ENCODE assay signal across 16 cellular contexts in the genomic region with DNA sequence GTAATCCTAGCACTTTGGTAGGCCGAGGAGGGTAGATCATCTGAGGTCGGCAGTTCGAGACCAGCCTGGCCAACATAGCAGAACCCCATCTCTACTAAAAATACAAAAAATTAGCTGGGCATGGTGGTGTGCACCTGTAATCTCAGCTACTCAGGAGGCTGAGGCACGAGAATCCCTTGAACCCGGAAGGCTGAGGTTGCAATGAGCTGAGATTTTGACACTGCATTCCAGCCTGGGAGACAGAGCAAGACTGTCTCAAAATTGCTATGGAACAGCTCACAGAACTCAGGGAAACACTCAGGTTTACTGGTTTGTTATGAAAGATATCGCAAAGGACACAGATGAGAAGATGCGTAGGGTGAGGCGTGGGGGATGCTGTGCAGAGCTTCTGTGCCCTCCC. TPM values are rescaled to one million over a fixed set of nuclear protein-coding genes. Genes with fewer than 3 reads are reported as not detected.
DNase-seq lines count a peak whose midpoint lies in the region; ATAC-seq and TF ChIP-seq lines count a peak whose summit lies in the region.
"Had no signal": no experiment of that assay in that cellular context is flagged by ENCODE, and none has a peak within 500 bp of the region (broad histone marks: within the 10 kb centered on the region; RNA-seq: fewer than 3 reads in every experiment).

No MANE protein-coding gene starts in this region.

- BruUV-seq in Caco-2 (replicated peaks; lab: Mats Ljungman, UMichigan), result no TSS peak

- peaks cover 14% of the 10 kb centered on the region for H3K79me1 ChIP-seq in trophoblast cell (ENCODE audit: low read length)

- WGBS in endodermal cell (ENCODE audit: insufficient coverage in 1 of 2, insufficient read length in 1 of 2), 2 experiments, result 79 to 81% methylated on average over 8 of the region's 8 CpGs
- no CpG with 5 or more reads among the region's 8 CpGs for WGBS in trophoblast cell (ENCODE audit: extremely low coverage, insufficient coverage, insufficient read length)

- intact Hi-C loops in Caco-2 (cut with micrococcal nuclease; ENCODE audit: unreplicated experiment), result no loop called here

- H3K14ac ChIP-seq in trophoblast cell (ENCODE audit: low read length), result no peak overlapping the region

- peak overlapping the region; percentile 20 for H2BK120ac ChIP-seq in trophoblast cell (ENCODE audit: insufficient read depth, low read length, poor library complexity)

- peaks cover 0 to 34% (median 19%) of the 10 kb centered on the region in 11 experiments; a peak in 15 of 22 replicates for H3K36me3 ChIP-seq in BLaER1 treated with 17β-estradiol and CSF1 and Interleukin-3, amounts not matched to agents 10 nM and 100 nM
- H3K36me3 ChIP-seq in Caco-2 (ENCODE audit: control insufficient read depth, insufficient read depth, low read length), result peaks cover 2% of the 10 kb centered on the region; the same call in 1 of the 2 replicates
- H3K36me3 ChIP-seq in endodermal cell (ENCODE audit: control insufficient read depth, insufficient read depth, low read length), result peaks cover 32% of the 10 kb centered on the region
- H3K36me3 ChIP-seq in trophoblast cell (ENCODE audit: control insufficient read depth in 1 of 2, insufficient read depth in 2 of 2, low read length in 2 of 2), result no peaks in the 10 kb centered on the region

- H2BK5ac ChIP-seq in trophoblast cell (ENCODE audit: low read depth, low read length, poor library complexity), result peak overlapping the region; percentile 6

- H4K91ac ChIP-seq in trophoblast cell (ENCODE audit: low read depth, low read length), result no peak overlapping the region

- H3K9ac ChIP-seq in BLaER1 treated with 17β-estradiol and CSF1 and Interleukin-3, amounts not matched to agents 10 nM and 100 nM, result 0 out of 22 replicates have a peak overlapping the region, but pooled peaks of 1 of the 11 experiments have one; percentile 20
- no peak overlapping the region for H3K9ac ChIP-seq in endodermal cell (ENCODE audit: extremely low read depth, low read length, poor library complexity, severe bottlenecking)
- H3K9ac ChIP-seq in trophoblast cell (ENCODE audit: low read length), result no peak overlapping the region

- no peak for TF ChIP-seq CTCF in Caco-2 (IDR thresholded peaks at IDR 0.05; ENCODE audit: insufficient read depth in 1 of 2, low read depth in 1 of 2, low read length in 1 of 2, severe bottlenecking in 1 of 2, unreplicated experiment in 1 of 2)
- no peak for TF ChIP-seq CTCF in endodermal cell (conservative IDR thresholded peaks at IDR 0.05)
- no peak for TF ChIP-seq CTCF in RWPE1 (conservative IDR thresholded peaks at IDR 0.05; ENCODE audit: low read depth)

- no peak for DNase-seq in Caco-2
- no peak for DNase-seq in endodermal cell
- peak; percentile 33 to 59 for DNase-seq in trophoblast cell
- no peak for DNase-seq in RWPE1 (ENCODE audit: low spot score)
- DNase-seq: AML-193, IMR-90, NCI-H1417, NCI-H1930, NCI-H2171 treated with DMSO at 0.1 percent for 48 hours, NCI-H510A, Right ventricle myocardium superior had no signal

- peaks cover 26 to 73% (median 70%) of the 10 kb centered on the region in 11 experiments; a peak in 20 of 22 replicates for H4K20me1 ChIP-seq in BLaER1 treated with 17β-estradiol and CSF1 and Interleukin-3, amounts not matched to agents 10 nM and 100 nM

- ATAC-seq in HG02571 (IDR thresholded peaks at IDR 0.05; ENCODE audit: unreplicated experiment) (no peak), HG03571 (IDR thresholded peaks at IDR 0.05; ENCODE audit: unreplicated experiment) (no peak)
- ATAC-seq: Panc1 had no signal

- H3K23ac ChIP-seq in trophoblast cell (ENCODE audit: low read length), result no peak overlapping the region

- no peak overlapping the region for H3K4me3 ChIP-seq in BLaER1 treated with 17β-estradiol and CSF1 and Interleukin-3, amounts not matched to agents 10 nM and 100 nM
- H3K4me3 ChIP-seq in Caco-2 (ENCODE audit: low read depth, low read length) (no peak overlapping the region), endodermal cell (ENCODE audit: low read length) (no peak overlapping the region), trophoblast cell (ENCODE audit: low read depth, low read length) (no peak overlapping the region)

- H3K18ac ChIP-seq in trophoblast cell (ENCODE audit: low read length), result no peak overlapping the region

- peak overlapping the region; percentile 47 for H3K4me3 Mint-ChIP-seq in Caco-2 (ENCODE audit: unreplicated experiment)
- H3K4me3 Mint-ChIP-seq in endodermal cell, result peak overlapping the region; percentile 43

- H3K27ac Mint-ChIP-seq in Caco-2 (ENCODE audit: unreplicated experiment), result peak overlapping the region; percentile 82
- H3K27ac Mint-ChIP-seq in endodermal cell, result peak overlapping the region; percentile 61

- H3K9me3 Mint-ChIP-seq in Caco-2 (ENCODE audit: unreplicated experiment) (no peaks in the 10 kb centered on the region), endodermal cell (no peaks in the 10 kb centered on the region)

- no peaks in the 10 kb centered on the region for H3K27me3 Mint-ChIP-seq in Caco-2 (ENCODE audit: insufficient read depth, unreplicated experiment)
- H3K27me3 Mint-ChIP-seq in endodermal cell (ENCODE audit: insufficient read depth), result peaks cover 3% of the 10 kb centered on the region

- CTCF ChIA-PET in Caco-2 (lab: Charles Lee) (no interaction called here), RWPE1 (lab: Yijun Ruan, JAX) (no interaction called here)

- H3K79me2 ChIP-seq in trophoblast cell (ENCODE audit: control insufficient read depth, insufficient read depth, low read length, poor library complexity), result peaks cover 18% of the 10 kb centered on the region

- H3K4me1 Mint-ChIP-seq in Caco-2 (ENCODE audit: low read depth, unreplicated experiment) (peaks cover 46% of the 10 kb centered on the region), endodermal cell (peaks cover 54% of the 10 kb centered on the region)

- no peak overlapping the region for H2AK5ac ChIP-seq in trophoblast cell (ENCODE audit: low read length)

- H3K27me3 ChIP-seq in BLaER1 treated with 17β-estradiol and CSF1 and Interleukin-3, amounts not matched to agents 10 nM and 100 nM, result no peaks in the 10 kb centered on the region
- H3K27me3 ChIP-seq in Caco-2 (replicated peaks; ENCODE audit: control insufficient read depth, insufficient read depth, low read length) (no peaks in the 10 kb centered on the region), endodermal cell (ENCODE audit: control insufficient read depth, insufficient read depth, low read length, poor library complexity, severe bottlenecking) (no peaks in the 10 kb centered on the region), trophoblast cell (ENCODE audit: insufficient read depth, low read length) (no peaks in the 10 kb centered on the region)

- POLR2A ChIA-PET in Caco-2 (lab: Charles Lee), result no interaction called here
- POLR2A ChIA-PET in RWPE1 (lab: Yijun Ruan, JAX; ENCODE audit: low non-redundant PET), result no interaction called here

- H4K12ac ChIP-seq in trophoblast cell (ENCODE audit: low read depth, low read length), result no peak overlapping the region

- H3K4me2 ChIP-seq in BLaER1 treated with 17β-estradiol and CSF1 and Interleukin-3, amounts not matched to agents 10 nM and 100 nM, result peak overlapping the region in 9 of 11 experiments; percentile 96 to 99 (median 97); a peak in 6 of 22 replicates
- no peak overlapping the region for H3K4me2 ChIP-seq in trophoblast cell (ENCODE audit: low read length)

- no peak overlapping the region for H4K8ac ChIP-seq in trophoblast cell (ENCODE audit: low read depth, low read length)

- H3K4me1 ChIP-seq in BLaER1 treated with 17β-estradiol and CSF1 and Interleukin-3, amounts not matched to agents 10 nM and 100 nM, result peaks cover 63 to 87% (median 78%) of the 10 kb centered on the region in 10 experiments
- peaks cover 71% of the 10 kb centered on the region for H3K4me1 ChIP-seq in Caco-2
- H3K4me1 ChIP-seq in endodermal cell (ENCODE audit: control insufficient read depth, insufficient read depth, low read length), result peaks cover 14% of the 10 kb centered on the region
- peaks cover 26 to 32% of the 10 kb centered on the region in 2 experiments for H3K4me1 ChIP-seq in trophoblast cell (ENCODE audit: control insufficient read depth in 1 of 2, insufficient read depth in 2 of 2, low read length in 2 of 2)

- no peak overlapping the region for H2BK12ac ChIP-seq in trophoblast cell (ENCODE audit: low read length)

- peaks cover 46% of the 10 kb centered on the region for H3K36me3 Mint-ChIP-seq in Caco-2 (ENCODE audit: insufficient read depth, unreplicated experiment)
- H3K36me3 Mint-ChIP-seq in endodermal cell (ENCODE audit: low read depth), result peaks cover 22% of the 10 kb centered on the region

- H3K4ac ChIP-seq in trophoblast cell (ENCODE audit: low read depth, low read length), result no peak overlapping the region

- H2AFZ ChIP-seq in trophoblast cell (ENCODE audit: insufficient read depth, low read length, poor library complexity), result no peak overlapping the region

- H3K27ac ChIP-seq in BLaER1 treated with 17β-estradiol and CSF1 and Interleukin-3, amounts not matched to agents 10 nM and 100 nM, result no peak overlapping the region
- no peak overlapping the region for H3K27ac ChIP-seq in endodermal cell (ENCODE audit: low read depth, low read length)
- peak overlapping the region; percentile 28 for H3K27ac ChIP-seq in trophoblast cell (ENCODE audit: low read depth, low read length)
- no peak overlapping the region for H3K27ac ChIP-seq in RWPE1

- H3K9me3 ChIP-seq in BLaER1 treated with 17β-estradiol and CSF1 and Interleukin-3, amounts not matched to agents 10 nM and 100 nM (replicated peaks in 1 of 11), result no peaks in the 10 kb centered on the region
- no peaks in the 10 kb centered on the region for H3K9me3 ChIP-seq in Caco-2
- H3K9me3 ChIP-seq in endodermal cell (ENCODE audit: control insufficient read depth, low read length), result no peaks in the 10 kb centered on the region
- peaks cover 3% of the 10 kb centered on the region for H3K9me3 ChIP-seq in trophoblast cell (ENCODE audit: insufficient read depth, low read depth, low read length)

RNA-seq across cellular contexts. Expression of gene FAM118A, which starts 2.7 kb away (rescaled TPM):
- total RNA-seq in Caco-2 (2022), result 120 and 131 TPM in 2 replicates
- 100 to 1,000 TPM in 1 of 2 donors, 10 to 100 TPM in 1; 46.3 to 143 TPM for total RNA-seq in endodermal cell
- 31.2 TPM for polyA plus RNA-seq in endodermal cell (2013, experiment 1 of 2)
- polyA plus RNA-seq in endodermal cell (2013, experiment 2 of 2), result 25.4 TPM
- polyA plus RNA-seq in trophoblast cell (2013), result 23.9 and 25.5 TPM in 2 replicates

RNA-seq across cellular contexts. Expression of gene UPK3A, which starts 27.7 kb away (rescaled TPM):
- total RNA-seq in Caco-2 (2022) (1.9 and 2.0 TPM in 2 replicates), endodermal cell (not detected)
- 0.21 TPM for polyA plus RNA-seq in endodermal cell (2013, experiment 1 of 2)
- not detected for polyA plus RNA-seq in endodermal cell (2013, experiment 2 of 2)
- polyA plus RNA-seq in trophoblast cell (2013), result not detected in 2 replicates
- total RNA-seq: H4, IMR-90 had no signal
- polyA plus RNA-seq: IMR-90 had no signal

Comparison
In these comparisons a context has a peak if more than half of its experiments do, and no peak if none do; other contexts are left out.
1. DNase-seq: peak in trophoblast cell (2 of 2); none in Caco-2 (0 of 2), endodermal cell (single experiment) and RWPE1 (single experiment).